In genomic region chr6:46583081-46583480, GRCh38 we compare ENCODE assay signal across 27 cellular contexts.
DNase-seq lines count a peak whose midpoint lies in the region; ATAC-seq, FAIRE-seq and TF ChIP-seq lines count a peak whose summit lies in the region.
"Had no signal": no experiment of that assay in that cellular context is flagged by ENCODE, and none has a peak within 500 bp of the region (broad histone marks: within the 10 kb centered on the region; RNA-seq: fewer than 3 reads in every experiment).

No MANE protein-coding gene starts in this region.

- no peak for DNase-seq in GM23338 (ENCODE audit: low spot score)
- DNase-seq in WERI-Rb-1: no peak
- DNase-seq in small intestine: peak; percentile 1
- no peak for DNase-seq in NCI-H2081 (lab: John Stamatoyannopoulos, UW)
- DNase-seq in activated CD8-positive, alpha-beta memory T cell treated with anti-CD3 and anti-CD28 coated beads, Interleukin-2, amount 10 ng/mL, durations not matched to agents 7 days and 5 days: no peak
- DNase-seq in frontal cortex (ENCODE audit: low spot score in 2 of 2): no peak
- DNase-seq in tibial nerve (ENCODE audit: low spot score in 2 of 2): no peak
- DNase-seq: ACHN; activated CD4-positive, alpha-beta T cell treated with anti-CD3 and anti-CD28 coated beads, Interleukin-2, amount 50 U/mL, for 48 hours; activated CD4-positive, CD25-positive, alpha-beta regulatory T cell; activated CD8-positive, alpha-beta memory T cell treated with anti-CD3 and anti-CD28 coated beads, Interleukin-2, amount 50 U/mL, for 48 hours; activated effector memory CD4-positive, alpha-beta T cell treated with Interleukin-2 at 50 U/mL for 16 hours; activated naive CD8-positive, alpha-beta T cell treated with anti-CD3 and anti-CD28 coated beads, Interleukin-2, amount 10 ng/mL, durations not matched to agents 7 days and 5 days; foreskin melanocyte; hypothalamus; NCI-H2081 treated with DMSO at 0.1 percent for 48 hours; PC-9; SHP77 treated with DMSO at 0.1 percent for 48 hours; stimulated activated CD4-positive, alpha-beta T cell treated with anti-CD3 and anti-CD28 coated beads, Interleukin-2, amount 100 ng/mL, for 24 hours; substantia nigra had no signal

- H3K4me1 Mint-ChIP-seq in GM23338: 0 out of 3 replicates have a peak, but pooled peaks cover 3% of the 10 kb centered on the region
- H3K4me1 Mint-ChIP-seq in activated CD8-positive, alpha-beta memory T cell treated with anti-CD3 and anti-CD28 coated beads, Interleukin-2, amount 10 ng/mL, durations not matched to agents 7 days and 5 days: no peaks in the 10 kb centered on the region
- H3K4me1 Mint-ChIP-seq: activated naive CD8-positive, alpha-beta T cell treated with anti-CD3 and anti-CD28 coated beads, Interleukin-2, amount 10 ng/mL, durations not matched to agents 7 days and 5 days had no signal

- ATAC-seq in GM23338: no peak
- no peak for ATAC-seq in activated CD8-positive, alpha-beta memory T cell treated with anti-CD3 and anti-CD28 coated beads, Interleukin-2, amount 10 ng/mL, durations not matched to agents 7 days and 5 days

- no peak overlapping the region for H3K27ac ChIP-seq in GM23338 (ENCODE audit: low read depth)
- peak overlapping the region; percentile 13 for H3K27ac ChIP-seq in WERI-Rb-1
- no peak overlapping the region for H3K27ac ChIP-seq in small intestine (ENCODE audit: low read depth in 1 of 2, low read length in 1 of 2)
- H3K27ac ChIP-seq in tibial nerve: no peak overlapping the region
- H3K27ac ChIP-seq: epithelial cell of prostate, PC-9, skin epidermis, vagina had no signal

- H3K4me1 ChIP-seq in GM23338 (ENCODE audit: insufficient read depth) (no peaks in the 10 kb centered on the region), small intestine (ENCODE audit: control insufficient read depth in 2 of 2, insufficient read depth in 1 of 2, low read depth in 1 of 2, low read length in 1 of 2) (no peaks in the 10 kb centered on the region), tibial nerve (peaks cover 0 to 14% (median 4%) of the 10 kb centered on the region in 4 donors)
- H3K4me1 ChIP-seq: prostate gland had no signal

- H3K79me2 ChIP-seq in GM23338 (replicated peaks; ENCODE audit: insufficient read depth): no peaks in the 10 kb centered on the region

- H3K27me3 Mint-ChIP-seq in GM23338 (ENCODE audit: insufficient read depth, low read depth, poor library complexity): no peaks in the 10 kb centered on the region
- H3K27me3 Mint-ChIP-seq in activated CD8-positive, alpha-beta memory T cell treated with anti-CD3 and anti-CD28 coated beads, Interleukin-2, amount 10 ng/mL, durations not matched to agents 7 days and 5 days: peaks cover 18% of the 10 kb centered on the region

- H3K36me3 Mint-ChIP-seq in GM23338 (ENCODE audit: low read depth): no peaks in the 10 kb centered on the region
- no peaks in the 10 kb centered on the region for H3K36me3 Mint-ChIP-seq in activated CD8-positive, alpha-beta memory T cell treated with anti-CD3 and anti-CD28 coated beads, Interleukin-2, amount 10 ng/mL, durations not matched to agents 7 days and 5 days
- H3K36me3 Mint-ChIP-seq: activated naive CD8-positive, alpha-beta T cell treated with anti-CD3 and anti-CD28 coated beads, Interleukin-2, amount 10 ng/mL, durations not matched to agents 7 days and 5 days had no signal

- TF ChIP-seq POLR2A in tibial nerve (IDR thresholded peaks at IDR 0.05): no peak

- 71 to 84% (median 84%) methylated on average over 2 of the region's 2 CpGs for WGBS in small intestine, 3 donors
- WGBS in tibial nerve, 2 donors: 84 to 88% methylated on average over 2 of the region's 2 CpGs

- CTCF ChIA-PET in activated CD8-positive, alpha-beta memory T cell treated with anti-CD3 and anti-CD28 coated beads, Interleukin-2, amount 10 ng/mL, durations not matched to agents 7 days and 5 days (lab: Charles Lee): no interaction called here

- no peaks in the 10 kb centered on the region for H3K9me3 Mint-ChIP-seq in GM23338
- H3K9me3 Mint-ChIP-seq in activated CD8-positive, alpha-beta memory T cell treated with anti-CD3 and anti-CD28 coated beads, Interleukin-2, amount 10 ng/mL, durations not matched to agents 7 days and 5 days (ENCODE audit: low read depth): no peaks in the 10 kb centered on the region
- H3K9me3 Mint-ChIP-seq: activated naive CD8-positive, alpha-beta T cell treated with anti-CD3 and anti-CD28 coated beads, Interleukin-2, amount 10 ng/mL, durations not matched to agents 7 days and 5 days had no signal

- no peak for TF ChIP-seq EP300 in tibial nerve (IDR thresholded peaks at IDR 0.05)

- H4K20me1 ChIP-seq in GM23338 (replicated peaks; ENCODE audit: insufficient read depth): no peaks in the 10 kb centered on the region

- no peaks in the 10 kb centered on the region for H3K36me3 ChIP-seq in GM23338 (ENCODE audit: insufficient read depth)
- H3K36me3 ChIP-seq in WERI-Rb-1: no peaks in the 10 kb centered on the region
- H3K36me3 ChIP-seq in small intestine (ENCODE audit: control insufficient read depth in 2 of 2, insufficient read depth in 2 of 2, low read length in 2 of 2): no peaks in the 10 kb centered on the region
- no peaks in the 10 kb centered on the region for H3K36me3 ChIP-seq in tibial nerve
- H3K36me3 ChIP-seq: MG63, prostate gland, vagina had no signal

- no peak for TF ChIP-seq CTCF in GM23338 (conservative IDR thresholded peaks at IDR 0.05; ENCODE audit: low read depth in 2 of 2)
- no peak for TF ChIP-seq CTCF in WERI-Rb-1 (IDR thresholded peaks at IDR 0.05; ENCODE audit: low read depth, low read length)
- no peak for TF ChIP-seq CTCF in tibial nerve (IDR thresholded peaks at IDR 0.05)

- peak overlapping the region; percentile 28; the same call in 1 of the 2 replicates for H2AFZ ChIP-seq in GM23338
- H2AFZ ChIP-seq: PC-9 had no signal

- peak; percentile 17 for FAIRE-seq in islet of Langerhans (lab: Jason Lieb, UNC)
- FAIRE-seq in small intestine (lab: Jason Lieb, UNC): no peak
- FAIRE-seq in frontal cortex (lab: Jason Lieb, UNC): no peak
- FAIRE-seq: H54 had no signal

- H3F3A ChIP-seq in GM23338 (replicated peaks; ENCODE audit: low read depth): no peaks in the 10 kb centered on the region

- H3K9me2 ChIP-seq in GM23338 (ENCODE audit: insufficient read depth): no peaks in the 10 kb centered on the region

- H3K4me3 Mint-ChIP-seq in GM23338: no peak overlapping the region
- no peak overlapping the region for H3K4me3 Mint-ChIP-seq in activated CD8-positive, alpha-beta memory T cell treated with anti-CD3 and anti-CD28 coated beads, Interleukin-2, amount 10 ng/mL, durations not matched to agents 7 days and 5 days
- H3K4me3 Mint-ChIP-seq: activated naive CD8-positive, alpha-beta T cell treated with anti-CD3 and anti-CD28 coated beads, Interleukin-2, amount 10 ng/mL, durations not matched to agents 7 days and 5 days had no signal

- no peaks in the 10 kb centered on the region for H3K9me3 ChIP-seq in WERI-Rb-1 (ENCODE audit: severe bottlenecking)
- no peaks in the 10 kb centered on the region for H3K9me3 ChIP-seq in small intestine (ENCODE audit: control insufficient read depth, low read depth)
- no peaks in the 10 kb centered on the region for H3K9me3 ChIP-seq in tibial nerve
- H3K9me3 ChIP-seq: MG63, prostate gland, vagina had no signal

- H3K27ac Mint-ChIP-seq in GM23338: peak overlapping the region; percentile 69; the same call in 1 of the 2 replicates
- no peak overlapping the region for H3K27ac Mint-ChIP-seq in activated CD8-positive, alpha-beta memory T cell treated with anti-CD3 and anti-CD28 coated beads, Interleukin-2, amount 10 ng/mL, durations not matched to agents 7 days and 5 days
- H3K27ac Mint-ChIP-seq: activated naive CD8-positive, alpha-beta T cell treated with anti-CD3 and anti-CD28 coated beads, Interleukin-2, amount 10 ng/mL, durations not matched to agents 7 days and 5 days had no signal

- H3K4me2 ChIP-seq in GM23338: no peak overlapping the region
- H3K4me2 ChIP-seq: PC-9 had no signal

- H3K4me3 ChIP-seq in GM23338 (no peak overlapping the region), WERI-Rb-1 (ENCODE audit: low read depth, low read length) (no peak overlapping the region), small intestine (ENCODE audit: low read depth in 1 of 2, low read length in 2 of 2) (no peak overlapping the region), tibial nerve (no peak overlapping the region)
- H3K4me3 ChIP-seq: MG63, PC-9, prostate gland, skin epidermis, vagina had no signal

- H3K27me3 ChIP-seq in GM23338 (ENCODE audit: insufficient read depth) (no peaks in the 10 kb centered on the region), WERI-Rb-1 (ENCODE audit: insufficient read depth, low read depth, severe bottlenecking) (no peaks in the 10 kb centered on the region), small intestine (ENCODE audit: control insufficient read depth in 2 of 2, insufficient read depth in 2 of 2, low read length in 2 of 2) (no peaks in the 10 kb centered on the region), tibial nerve (no peaks in the 10 kb centered on the region)
- H3K27me3 ChIP-seq: MG63, vagina had no signal

TF ChIP-seq in GM23338, 12 proteins besides CTCF, POLR2A, EP300 and RAD21 (continues in another document):
- TF ChIP-seq REST (IDR thresholded peaks at IDR 0.05; ENCODE audit: unreplicated experiment) (no peak), EZH2phosphoT487 (IDR thresholded peaks at IDR 0.05; ENCODE audit: unreplicated experiment) (no peak)
